In genomic region chr6:2103644-2104523, GRCh38 we compare ENCODE assay signal across 8 cellular contexts.
DNase-seq lines count a peak whose midpoint lies in the region; ATAC-seq and TF ChIP-seq lines count a peak whose summit lies in the region.

No MANE protein-coding gene starts in this region.

- no peak for ATAC-seq in GM18858 (IDR thresholded peaks at IDR 0.05; ENCODE audit: unreplicated experiment)

- no peaks in the 10 kb centered on the region for H3K36me3 ChIP-seq in right atrium auricular region
- peaks cover 0 to under 1% (median 0%) of the 10 kb centered on the region in 4 donors for H3K36me3 ChIP-seq in stomach

- H3K9me3 ChIP-seq in right atrium auricular region, result no peaks in the 10 kb centered on the region
- H3K9me3 ChIP-seq in stomach, result no peaks in the 10 kb centered on the region

- no peaks in the 10 kb centered on the region for H3K4me1 ChIP-seq in right atrium auricular region
- H3K4me1 ChIP-seq in stomach, result peaks cover 4 to 25% (median 11%) of the 10 kb centered on the region in 4 donors

- no peak for TF ChIP-seq POLR2A in stomach (IDR thresholded peaks at IDR 0.05)

- TF ChIP-seq EP300 in stomach (IDR thresholded peaks at IDR 0.05), result no peak

- H3K4me3 ChIP-seq in right atrium auricular region (peak overlapping the region in 1 of 2 donors; percentile 16), stomach (no peak overlapping the region)

- TF ChIP-seq CTCF in GM12873 (IDR thresholded peaks at IDR 0.05; ENCODE audit: insufficient read depth, low read depth, low read length, missing control alignments) (peak; percentile 59), right atrium auricular region (IDR thresholded peaks at IDR 0.05) (peak; percentile 20 to 66), stomach (IDR thresholded peaks at IDR 0.05) (peak in 5 of 7 experiments; percentile 7 to 50 (median 33))

- no peak overlapping the region for H3K27ac ChIP-seq in right atrium auricular region
- H3K27ac ChIP-seq in stomach, result peak overlapping the region in 1 of 5 donors; percentile 4

- intact Hi-C loops in stomach (cut with DNase I; ENCODE audit: low total_unique reads), result loop anchor here (5.0 kb wide), 1 partner anchor 502 kb away; no protein-coding TSS in a partner anchor

- H3K27me3 ChIP-seq in right atrium auricular region, result no peaks in the 10 kb centered on the region
- no peaks in the 10 kb centered on the region for H3K27me3 ChIP-seq in stomach

- WGBS in stomach, 5 donors, result 35 to 49% (median 39%) methylated on average over 7 of the region's 7 CpGs

- DNase-seq in AG08396 (ENCODE audit: low spot score) (peak; percentile 28), NCI-H2171 treated with DMSO at 0.1 percent for 48 hours (lab: John Stamatoyannopoulos, UW) (peak; percentile 75), amniotic epithelial cell (ENCODE audit: low read depth) (peak; percentile 52), right atrium auricular region (ENCODE audit: low spot score) (no peak), stomach (no peak), mesenteric fat pad (ENCODE audit: low spot score) (no peak)

Comparison
In these comparisons a context has a peak if more than half of its experiments do, and no peak if none do; other contexts are left out.
1. DNase-seq: peak in AG08396 (single experiment), NCI-H2171 treated with DMSO at 0.1 percent for 48 hours (single experiment) and amniotic epithelial cell (single experiment); none in right atrium auricular region (single experiment), stomach (single experiment) and mesenteric fat pad (single experiment).
2. Peak in every context shown above with its lines, with median percentiles within 50 percentile points of each other: CTCF ChIP-seq.